In the genomic region with DNA sequence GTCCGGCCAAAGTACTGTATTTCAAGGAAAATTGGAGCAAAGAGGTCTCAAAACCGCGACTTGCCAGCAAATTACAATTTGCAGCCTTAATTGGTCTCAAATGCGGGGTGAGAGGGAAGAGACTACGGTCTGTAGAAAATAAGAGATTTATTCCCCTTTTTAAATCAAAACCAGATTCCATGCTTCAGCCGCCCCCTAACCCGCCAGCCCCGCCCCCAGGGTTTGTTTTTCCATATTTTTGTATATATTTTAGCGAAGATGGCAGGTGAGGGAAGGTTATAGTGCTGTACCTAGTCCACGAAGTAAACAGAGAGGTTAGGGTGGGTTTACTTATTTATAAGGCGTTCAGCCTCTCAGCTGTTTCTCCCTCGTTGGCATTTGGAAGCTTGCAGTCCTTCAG, we compare ENCODE assay signal across 8 cellular contexts. TPM values are rescaled to one million over a fixed set of nuclear protein-coding genes. Genes with fewer than 3 reads are reported as not detected.
DNase-seq lines count a peak whose midpoint lies in the region; ATAC-seq, FAIRE-seq and TF ChIP-seq lines count a peak whose summit lies in the region.

No MANE protein-coding gene starts in this region.

- POLR2A ChIA-PET in PC-9 (lab: Charles Lee; ENCODE audit: unreplicated experiment), result no interaction called here

- H3F3A ChIP-seq in PC-9 (ENCODE audit: insufficient read depth, low read depth), result peaks cover 11% of the 10 kb centered on the region; the same call in 1 of the 2 replicates

- intact Hi-C loops in PC-9 (cut with micrococcal nuclease; ENCODE audit: unreplicated experiment) (no loop called here), pancreas (cut with DNase I) (no loop called here)

- no peak for ATAC-seq in pancreas
- ATAC-seq in GM18502 (IDR thresholded peaks at IDR 0.05; ENCODE audit: poor library complexity, unreplicated experiment), result no peak
- ATAC-seq in HG02763 (IDR thresholded peaks at IDR 0.05; ENCODE audit: unreplicated experiment), result no peak

- no peaks in the 10 kb centered on the region for H4K20me1 ChIP-seq in PC-9 (ENCODE audit: insufficient read depth)

- H3K27me3 ChIP-seq in PC-9 (ENCODE audit: insufficient read depth, low read depth), result no peaks in the 10 kb centered on the region
- H3K27me3 ChIP-seq in pancreas, result no peaks in the 10 kb centered on the region

- H3K4me2 ChIP-seq in PC-9, result peak overlapping the region; percentile 90

- BruUV-seq in PC-9 (replicated peaks; lab: Mats Ljungman, UMichigan), result no TSS peak

- WGBS in pancreas, 2 donors, result 3 to 4% methylated on average over 12 of the region's 12 CpGs

- CTCF ChIA-PET in PC-9 (lab: Charles Lee), result no interaction called here

- DNase-seq in ELR (ENCODE audit: low read depth), result peak; percentile 6
- DNase-seq in PC-9, result no peak
- DNase-seq in epithelial cell of esophagus (ENCODE audit: low read depth), result no peak
- DNase-seq in pancreas, result no peak
- no peak for DNase-seq in occipital lobe (lab: John Stamatoyannopoulos, UW)
- DNase-seq in dedifferentiated amniotic fluid mesenchymal stem cell (ENCODE audit: extremely low spot score), result no peak

- H3K4me1 ChIP-seq in PC-9 (replicated peaks; ENCODE audit: insufficient read depth) (peaks cover 18% of the 10 kb centered on the region), pancreas (peaks cover 0 to 16% (median 5%) of the 10 kb centered on the region in 3 donors)

- H3K27ac ChIP-seq in PC-9, result no peak overlapping the region
- peak overlapping the region; percentile 73 to 98 (median 94) for H3K27ac ChIP-seq in pancreas

- no peaks in the 10 kb centered on the region; the same call in 1 of the 2 replicates for H3K79me2 ChIP-seq in PC-9 (ENCODE audit: low read depth)

- H2AFZ ChIP-seq in PC-9, result peak overlapping the region; percentile 94

- no peak for FAIRE-seq in pancreas (lab: Jason Lieb, UNC)

- H3K9me2 ChIP-seq in PC-9 (ENCODE audit: insufficient read depth), result no peaks in the 10 kb centered on the region

- H3K9me3 ChIP-seq in PC-9 (ENCODE audit: insufficient read depth, low read depth) (no peaks in the 10 kb centered on the region), pancreas (no peaks in the 10 kb centered on the region)

- H3K36me3 ChIP-seq in PC-9 (ENCODE audit: low read depth) (no peaks in the 10 kb centered on the region), pancreas (no peaks in the 10 kb centered on the region)

- H3K4me3 ChIP-seq in PC-9, result peak overlapping the region; percentile 91
- peak overlapping the region; percentile 84 for H3K4me3 ChIP-seq in epithelial cell of esophagus (ENCODE audit: low read length)
- H3K4me3 ChIP-seq in pancreas, result peak overlapping the region; percentile 73 to 79 (median 76)

- TF ChIP-seq CTCF in PC-9 (conservative IDR thresholded peaks at IDR 0.05) (no peak), epithelial cell of esophagus (IDR thresholded peaks at IDR 0.05; ENCODE audit: insufficient read depth, low read depth, low read length, missing control alignments) (no peak), pancreas (IDR thresholded peaks at IDR 0.05) (no peak)

RNA-seq across cellular contexts. Expression of a gene that starts 1.0 kb away (rescaled TPM):
- total RNA-seq in PC-9 (2021), result 22.6 and 29.3 TPM in 2 replicates
- 10 to 100 TPM; 55.3 to 91.4 (median 70.3) TPM for total RNA-seq in pancreas
- 10 to 100 TPM; 21.7 to 55.2 TPM for polyA plus RNA-seq in pancreas
- total RNA-seq in occipital lobe, result 157 TPM
